ENCODE assay signal across 30 cellular contexts in genomic region chr11:83371489-83371888, GRCh38.
"Had no signal": no experiment of that assay in that cellular context is flagged by ENCODE, and none has a peak within 500 bp of the region (broad histone marks: within the 10 kb centered on the region; RNA-seq: fewer than 3 reads in every experiment).

No MANE protein-coding gene starts in this region.

- H3K9me3 ChIP-seq: ovary, thyroid gland had no signal

- H3K4me1 ChIP-seq: parathyroid adenoma, psoas muscle, right lobe of liver, sigmoid colon, stomach, thyroid gland, tibial nerve, upper lobe of left lung, vagina had no signal

- H3K4me3 ChIP-seq: ovary, psoas muscle, right lobe of liver, sigmoid colon, stomach, thoracic aorta, thyroid gland, tibial nerve, upper lobe of left lung, vagina had no signal

- H3K27ac ChIP-seq: neutrophil, ovary, parathyroid adenoma, psoas muscle, right lobe of liver, sigmoid colon, stomach, thoracic aorta, thyroid gland, tibial nerve, upper lobe of left lung, vagina had no signal

- H3K27ac Mint-ChIP-seq: naive thymus-derived CD8-positive, alpha-beta T cell; natural killer cell treated with Interleukin-12 subunit alpha and Interleukin-12 subunit beta and Interleukin-15 and Interleukin-18, amount 100 ng/mL, for 72 hours; nephron progenitor cell; progenitor cell of endocrine pancreas; stimulated activated effector memory CD8-positive, alpha-beta T cell treated with anti-CD3 and anti-CD28 coated beads, Interleukin-12 subunit alpha, Interleukin-12 subunit beta, amount 100 ng/mL, for 72 hours; stimulated activated naive B cell treated with anti-CD40 and anti-IgM and Interleukin-4, amounts not matched to agents 10 μg/mL and 1 μg/mL and 100 μg/mL, for 72 hours; stimulated activated naive CD8-positive, alpha-beta T cell treated with anti-CD3 and anti-CD28 coated beads, Interleukin-15, Interleukin-2, amounts not matched to agents 100 ng/mL and 50 ng/mL, for 24 hours had no signal

- H3K27me3 ChIP-seq: neutrophil, ovary, right lobe of liver, sigmoid colon, stomach, thyroid gland, tibial nerve, upper lobe of left lung, vagina had no signal

- H3K27me3 Mint-ChIP-seq: natural killer cell treated with Interleukin-12 subunit alpha and Interleukin-12 subunit beta and Interleukin-15 and Interleukin-18, amount 100 ng/mL, for 72 hours; progenitor cell of endocrine pancreas had no signal

- DNase-seq: naive thymus-derived CD8-positive, alpha-beta T cell; nephron progenitor cell; nucleus accumbens; ovary; posterior cingulate gyrus; psoas muscle; right cardiac atrium; right lobe of liver; sigmoid colon; small intestine; stimulated activated CD4-positive, alpha-beta T cell treated with anti-CD3 and anti-CD28 coated beads, Interleukin-15, amount 100 ng/mL, for 24 hours; stimulated activated CD4-positive, alpha-beta T cell treated with anti-CD3 and anti-CD28 coated beads, Interleukin-2, amount 100 ng/mL, for 24 hours; stimulated activated CD4-positive, alpha-beta T cell treated with anti-CD3 and anti-CD28 coated beads, Interleukin-2, amount 100 ng/mL, for 48 hours; stimulated activated CD4-positive, alpha-beta T cell treated with anti-CD3 and anti-CD28 coated beads, Interleukin-4, amount 100 ng/mL, for 24 hours; stimulated activated naive B cell treated with anti-CD40 and anti-IgM and Interleukin-4, amounts not matched to agents 10 μg/mL and 1 μg/mL and 100 μg/mL, for 72 hours; stimulated activated naive CD4-positive, alpha-beta T cell treated with Interleukin-2 at 50 U/mL for 16 hours; stomach; thyroid gland; trophoblast cell; upper lobe of left lung had no signal

- H3K36me3 Mint-ChIP-seq: stimulated activated effector memory CD8-positive, alpha-beta T cell treated with anti-CD3 and anti-CD28 coated beads, Interleukin-12 subunit alpha, Interleukin-12 subunit beta, amount 100 ng/mL, for 72 hours had no signal

- H3K4me1 Mint-ChIP-seq: naive thymus-derived CD8-positive, alpha-beta T cell; neural crest cell; stimulated activated effector memory CD8-positive, alpha-beta T cell treated with anti-CD3 and anti-CD28 coated beads, Interleukin-12 subunit alpha, Interleukin-12 subunit beta, amount 100 ng/mL, for 72 hours; stimulated activated naive B cell treated with anti-CD40 and anti-IgM and Interleukin-4, amounts not matched to agents 10 μg/mL and 1 μg/mL and 100 μg/mL, for 72 hours had no signal

- H3K36me3 ChIP-seq: neutrophil, ovary, right lobe of liver, sigmoid colon, stomach, thoracic aorta, thyroid gland, tibial nerve, upper lobe of left lung, vagina had no signal

- H3K9ac ChIP-seq: parathyroid adenoma had no signal

- ATAC-seq: naive thymus-derived CD8-positive, alpha-beta T cell; natural killer cell treated with Interleukin-12 subunit alpha and Interleukin-12 subunit beta and Interleukin-15 and Interleukin-18, amount 100 ng/mL, for 72 hours; psoas muscle; right cardiac atrium; right lobe of liver; stimulated activated effector memory CD8-positive, alpha-beta T cell treated with anti-CD3 and anti-CD28 coated beads, Interleukin-12 subunit alpha, Interleukin-12 subunit beta, amount 100 ng/mL, for 72 hours; stimulated activated naive B cell treated with anti-CD40 and anti-IgM and Interleukin-4, amounts not matched to agents 10 μg/mL and 1 μg/mL and 100 μg/mL, for 72 hours had no signal

- H3K4me3 Mint-ChIP-seq: naive thymus-derived CD8-positive, alpha-beta T cell; natural killer cell treated with Interleukin-12 subunit alpha and Interleukin-12 subunit beta and Interleukin-15 and Interleukin-18, amount 100 ng/mL, for 72 hours; nephron progenitor cell; neural crest cell; stimulated activated effector memory CD8-positive, alpha-beta T cell treated with anti-CD3 and anti-CD28 coated beads, Interleukin-12 subunit alpha, Interleukin-12 subunit beta, amount 100 ng/mL, for 72 hours; stimulated activated naive B cell treated with anti-CD40 and anti-IgM and Interleukin-4, amounts not matched to agents 10 μg/mL and 1 μg/mL and 100 μg/mL, for 72 hours; stimulated activated naive CD8-positive, alpha-beta T cell treated with anti-CD3 and anti-CD28 coated beads, Interleukin-15, Interleukin-2, amounts not matched to agents 100 ng/mL and 50 ng/mL, for 24 hours had no signal
